In genomic region chr2:103008586-103008985, GRCh38 we compare ENCODE assay signal across 1 cellular context.
TF ChIP-seq lines count a peak whose summit lies in the region.

No MANE protein-coding gene starts in this region.

TF ChIP-seq in H1, 55 proteins besides CTCF, POLR2A, EP300 and RAD21:
- no peak for TF ChIP-seq MAX (IDR thresholded peaks at IDR 0.05)
- TF ChIP-seq CBX8 (IDR thresholded peaks at IDR 0.05; ENCODE audit: borderline replicate concordance, low read depth, low read length): no peak
- TF ChIP-seq SAP30 (IDR thresholded peaks at IDR 0.05; ENCODE audit: insufficient read depth, insufficient replicate concordance, low read length): no peak
- TF ChIP-seq SIN3A (conservative IDR thresholded peaks at IDR 0.05 in 1 of 2, IDR thresholded peaks at IDR 0.05 in 1 of 2; ENCODE audit: low read depth in 1 of 2, low read length in 2 of 2): no peak
- TF ChIP-seq BACH1 (IDR thresholded peaks at IDR 0.05; ENCODE audit: low read length): no peak
- no peak for TF ChIP-seq SP4 (IDR thresholded peaks at IDR 0.05; ENCODE audit: low read length)
- TF ChIP-seq PHF8 (conservative IDR thresholded peaks at IDR 0.05; ENCODE audit: low read depth, low read length): no peak
- no peak for TF ChIP-seq USF2 (IDR thresholded peaks at IDR 0.05; ENCODE audit: low read length)
- TF ChIP-seq KDM5A (IDR thresholded peaks at IDR 0.05; ENCODE audit: low read length): no peak
- TF ChIP-seq BRCA1 (IDR thresholded peaks at IDR 0.05; ENCODE audit: low read depth, low read length): no peak
- no peak for TF ChIP-seq ATF3 (IDR thresholded peaks at IDR 0.05; ENCODE audit: insufficient read depth, low read depth, low read length)
- no peak for TF ChIP-seq BCL11A (IDR thresholded peaks at IDR 0.05; ENCODE audit: low read depth in 2 of 2, low read length in 2 of 2)
- no peak for TF ChIP-seq POU5F1 (IDR thresholded peaks at IDR 0.05; ENCODE audit: low read depth, low read length)
- no peak for TF ChIP-seq E2F6 (IDR thresholded peaks at IDR 0.05)
- TF ChIP-seq CREB1 (IDR thresholded peaks at IDR 0.05): no peak
- no peak for TF ChIP-seq ATF2 (IDR thresholded peaks at IDR 0.05; ENCODE audit: low read length)
- TF ChIP-seq CEBPB (IDR thresholded peaks at IDR 0.05; ENCODE audit: low read depth, low read length): no peak
- no peak for TF ChIP-seq CBX5 (IDR thresholded peaks at IDR 0.05; ENCODE audit: low read depth, low read length)
- no peak for TF ChIP-seq SIRT6 (IDR thresholded peaks at IDR 0.05; ENCODE audit: low read length)
TF ChIP-seq in H1: peak in this region for 0.
